1 cellular context compared by ENCODE assay signal in genomic region chr6:125791151-125791819, GRCh38.
A peak's percentile ranks its signal among the peaks of the same experiment; 100 is the strongest.
TF ChIP-seq lines count a peak whose summit lies in the region.

No MANE protein-coding gene starts in this region.

TF ChIP-seq in HEK293, 187 proteins besides CTCF, POLR2A, EP300 and RAD21 (continued from another document and continues in another):
- TF ChIP-seq ATF2 (tag by site-specific recombination; IDR thresholded peaks at IDR 0.05; ENCODE audit: low read depth) (no peak), ZNF701 (tag by site-specific recombination; IDR thresholded peaks at IDR 0.05) (no peak), ZNF148 (tag by site-specific recombination; IDR thresholded peaks at IDR 0.05; ENCODE audit: borderline replicate concordance) (no peak), SP3 (tag by site-specific recombination; IDR thresholded peaks at IDR 0.05) (0 out of 2 replicates have a peak, but pooled peaks have one; percentile 6), KLF9 (tag by site-specific recombination; IDR thresholded peaks at IDR 0.05; ENCODE audit: low read depth) (peak; percentile 58), MEIS1 (CRISPR knock-in tag; IDR thresholded peaks at IDR 0.05; ENCODE audit: borderline replicate concordance) (no peak), ZNF221 (tag by site-specific recombination; IDR thresholded peaks at IDR 0.05; ENCODE audit: borderline replicate concordance) (no peak), PRDM10 (tag by site-specific recombination; IDR thresholded peaks at IDR 0.05) (peak; percentile 59), ZBTB49 (tag by site-specific recombination; IDR thresholded peaks at IDR 0.05; ENCODE audit: low read depth) (no peak), ZNF202 (tag by site-specific recombination; IDR thresholded peaks at IDR 0.05; ENCODE audit: borderline replicate concordance) (no peak), ZNF624 (tag by site-specific recombination; IDR thresholded peaks at IDR 0.05) (no peak), ZNF324 (tag by site-specific recombination; IDR thresholded peaks at IDR 0.05) (no peak), ZNF548 (tag by site-specific recombination; IDR thresholded peaks at IDR 0.05) (no peak), RBAK (tag by site-specific recombination; IDR thresholded peaks at IDR 0.05) (no peak), ZNF132 (tag by site-specific recombination; IDR thresholded peaks at IDR 0.05; ENCODE audit: borderline replicate concordance) (no peak), ZXDB (tag by site-specific recombination; IDR thresholded peaks at IDR 0.05) (no peak), ZBTB1 (tag by site-specific recombination; IDR thresholded peaks at IDR 0.05) (no peak), GLIS2 (tag by site-specific recombination; IDR thresholded peaks at IDR 0.05) (peak; percentile 98), ZNF302 (tag by site-specific recombination; IDR thresholded peaks at IDR 0.05; ENCODE audit: low read depth) (no peak), KLF17 (tag by site-specific recombination; IDR thresholded peaks at IDR 0.05) (no peak), ZNF140 (tag by site-specific recombination; IDR thresholded peaks at IDR 0.05) (no peak), ZNF626 (tag by site-specific recombination; IDR thresholded peaks at IDR 0.05) (no peak), BCL11B (tag by site-specific recombination; IDR thresholded peaks at IDR 0.05; ENCODE audit: low read depth) (0 out of 2 replicates have a peak, but pooled peaks have one; percentile 6), ZNF280C (tag by site-specific recombination; IDR thresholded peaks at IDR 0.05) (no peak), ZNF629 (tag by site-specific recombination; IDR thresholded peaks at IDR 0.05) (no peak), ZNF157 (tag by site-specific recombination; IDR thresholded peaks at IDR 0.05) (no peak), ZBTB48 (tag by site-specific recombination; IDR thresholded peaks at IDR 0.05) (no peak; the same call in 1 of the 2 replicates), ZNF174 (tag by site-specific recombination; IDR thresholded peaks at IDR 0.05) (no peak), ZNF843 (tag by site-specific recombination; IDR thresholded peaks at IDR 0.05) (peak; percentile 22; the same call in 1 of the 2 replicates), PRDM1 (tag by site-specific recombination; IDR thresholded peaks at IDR 0.05) (no peak), ZSCAN4 (tag by site-specific recombination; IDR thresholded peaks at IDR 0.05) (no peak), SP2 (tag by site-specific recombination; IDR thresholded peaks at IDR 0.05) (no peak), EGR2 (tag by site-specific recombination; IDR thresholded peaks at IDR 0.05; ENCODE audit: low read depth) (0 out of 2 replicates have a peak, but pooled peaks have one; percentile 20), TRIM28 (IDR thresholded peaks at IDR 0.05; ENCODE audit: borderline replicate concordance, low read length) (peak; percentile 71), ZBTB11 (tag by site-specific recombination; conservative IDR thresholded peaks at IDR 0.05; ENCODE audit: low read depth) (no peak), ZNF596 (tag by site-specific recombination; IDR thresholded peaks at IDR 0.05) (no peak), ZBTB20 (tag by site-specific recombination; IDR thresholded peaks at IDR 0.05) (peak; percentile 78; the same call in 1 of the 2 replicates), SCRT1 (tag by site-specific recombination; IDR thresholded peaks at IDR 0.05; ENCODE audit: borderline replicate concordance) (no peak), ZNF530 (tag by site-specific recombination; IDR thresholded peaks at IDR 0.05; ENCODE audit: low read depth) (no peak), ZNF138 (tag by site-specific recombination; IDR thresholded peaks at IDR 0.05; ENCODE audit: borderline replicate concordance) (no peak), ZNF791 (tag by site-specific recombination; IDR thresholded peaks at IDR 0.05) (no peak), WT1 (tag by site-specific recombination; IDR thresholded peaks at IDR 0.05) (no peak; the same call in 1 of the 2 replicates), ZBTB17 (tag by site-specific recombination; IDR thresholded peaks at IDR 0.05) (peak; percentile 92), ZNF623 (tag by site-specific recombination; IDR thresholded peaks at IDR 0.05) (no peak), ZNF433 (tag by site-specific recombination; IDR thresholded peaks at IDR 0.05; ENCODE audit: low read depth) (no peak), ZNF549 (tag by site-specific recombination; IDR thresholded peaks at IDR 0.05) (no peak), ZNF175 (tag by site-specific recombination; IDR thresholded peaks at IDR 0.05) (no peak)
